9 cellular contexts compared by ENCODE assay signal in genomic region chr1:51875291-51875772, GRCh38. TPM values are rescaled to one million over a fixed set of nuclear protein-coding genes. Genes with fewer than 3 reads are reported as not detected.
DNase-seq lines count a peak whose midpoint lies in the region; ATAC-seq, FAIRE-seq and TF ChIP-seq lines count a peak whose summit lies in the region.
"Had no signal": no experiment of that assay in that cellular context is flagged by ENCODE, and none has a peak within 500 bp of the region (broad histone marks: within the 10 kb centered on the region; RNA-seq: fewer than 3 reads in every experiment).

No MANE protein-coding gene starts in this region.

- H3K9me3 ChIP-seq in GM12878 (replicated peaks; ENCODE audit: control insufficient read depth, insufficient read depth, low read length) (no peaks in the 10 kb centered on the region; the same call in 2 of the 3 replicates), neural progenitor cell (ENCODE audit: low read depth) (no peaks in the 10 kb centered on the region)

- H3K27ac ChIP-seq in GM12878 (ENCODE audit: control insufficient read depth, insufficient read depth) = peak overlapping the region; percentile 33; the same call in 1 of the 2 replicates
- H3K27ac ChIP-seq in neural progenitor cell = no peak overlapping the region

- peaks cover 11% of the 10 kb centered on the region for H3F3A ChIP-seq in neural progenitor cell (ENCODE audit: low read depth)

- in situ Hi-C loops in GM12878 (cut with MboI) = no loop called here

- H3K79me2 ChIP-seq in GM12878 (ENCODE audit: control insufficient read depth, insufficient read depth, low read length) (peaks cover 70% of the 10 kb centered on the region), neural progenitor cell (ENCODE audit: low read depth) (peaks cover 82% of the 10 kb centered on the region)

- CTCF ChIA-PET in GM12878 (lab: Yijun Ruan, JAX) = no interaction called here

- TF ChIP-seq CTCF in LNCaP clone FGC (IDR thresholded peaks at IDR 0.05; ENCODE audit: control insufficient read depth, extremely low read depth, insufficient read depth) (no peak), GM12878 (IDR thresholded peaks at IDR 0.05 in 2 of 3, conservative IDR thresholded peaks at IDR 0.05 in 1 of 3; ENCODE audit: control insufficient read depth in 2 of 3, extremely low read depth in 1 of 3, insufficient read depth in 1 of 3, low read depth in 3 of 3, low read length in 3 of 3) (no peak), neural progenitor cell (IDR thresholded peaks at IDR 0.05) (no peak)

- RAD21 ChIA-PET in GM12878 (lab: Charles Lee; ENCODE audit: unreplicated experiment) = interaction anchor here (1.6 to 1.8 kb wide), 2 partner anchors 12 to 67 kb away, joined by 4 to 6 read pairs; no protein-coding TSS in a partner anchor

- no peak for FAIRE-seq in GM12878 (lab: Jason Lieb, UNC)

- H3K9me3 Mint-ChIP-seq in activated CD4-positive, alpha-beta T cell treated with anti-CD3 and anti-CD28 coated beads, Interleukin-2, amount 10 ng/mL, durations not matched to agents 24 days and 14 days = no peaks in the 10 kb centered on the region
- no peaks in the 10 kb centered on the region for H3K9me3 Mint-ChIP-seq in neural progenitor cell

- peak overlapping the region; percentile 69 for H3K4me2 ChIP-seq in GM12878 (ENCODE audit: control insufficient read depth, insufficient read depth)
- peak overlapping the region; percentile 82 for H3K4me2 ChIP-seq in neural progenitor cell

- no peak for TF ChIP-seq RAD21 in GM12878 (IDR thresholded peaks at IDR 0.05; ENCODE audit: insufficient read depth, low read depth, low read length)

- peaks cover 43% of the 10 kb centered on the region for H3K4me1 Mint-ChIP-seq in activated CD4-positive, alpha-beta T cell treated with anti-CD3 and anti-CD28 coated beads, Interleukin-2, amount 10 ng/mL, durations not matched to agents 24 days and 14 days
- H3K4me1 Mint-ChIP-seq in neural progenitor cell = peaks cover 23% of the 10 kb centered on the region

- TF ChIP-seq POLR2A in GM12878 (IDR thresholded peaks at IDR 0.05; ENCODE audit: low read depth, low read length) = no peak

- no peak for ATAC-seq in GM12878

- no peaks in the 10 kb centered on the region for H3K27me3 Mint-ChIP-seq in activated CD4-positive, alpha-beta T cell treated with anti-CD3 and anti-CD28 coated beads, Interleukin-2, amount 10 ng/mL, durations not matched to agents 24 days and 14 days
- no peaks in the 10 kb centered on the region for H3K27me3 Mint-ChIP-seq in neural progenitor cell (ENCODE audit: insufficient read depth, low read depth)

- WGBS in GM12878 (ENCODE audit: insufficient coverage, insufficient replicate concordance, low lambda C conversion rate, missing lambda C conversion rate) = 61% methylated on average over 6 of the region's 6 CpGs

- H3K36me3 Mint-ChIP-seq in activated CD4-positive, alpha-beta T cell treated with anti-CD3 and anti-CD28 coated beads, Interleukin-2, amount 10 ng/mL, durations not matched to agents 24 days and 14 days (ENCODE audit: low read depth) = peaks cover 37% of the 10 kb centered on the region
- H3K36me3 Mint-ChIP-seq in neural progenitor cell = peaks cover 11% of the 10 kb centered on the region

- intact Hi-C loops in activated CD4-positive, alpha-beta T cell treated with anti-CD3 and anti-CD28 coated beads, Interleukin-2, amount 10 ng/mL, durations not matched to agents 24 days and 14 days (cut with micrococcal nuclease) = loop anchor here (5.0 kb wide), 6 partner anchors 33 to 908 kb away; partner anchors contain the start of genes EPS15 and OSBPL9
- intact Hi-C loops in GM12878 (cut with micrococcal nuclease; ENCODE audit: unreplicated experiment) = no loop called here

- peak overlapping the region; percentile 17; the same call in 1 of the 2 replicates for H3K9ac ChIP-seq in GM12878 (ENCODE audit: control insufficient read depth, insufficient read depth, low read length)
- no peak overlapping the region for H3K9ac ChIP-seq in neural progenitor cell

- no peak for DNase-seq in activated CD4-positive, alpha-beta T cell treated with anti-CD3 and anti-CD28 coated beads, Interleukin-2, amount 10 ng/mL, durations not matched to agents 24 days and 14 days
- no peak for DNase-seq in activated CD4-positive, alpha-beta T cell treated with anti-CD3 and anti-CD28 coated beads, Interleukin-2, amount 50 U/mL, for 1 hour
- DNase-seq in LNCaP clone FGC (ENCODE audit: low read depth) (no peak), GM12878 (ENCODE audit: low read depth, low spot score) (no peak), neural progenitor cell (ENCODE audit: low spot score) (no peak), cerebellar cortex (ENCODE audit: low spot score) (no peak), SIG-M5 treated with dmso at 0.1 percent for 504 hours (lab: John Stamatoyannopoulos, UW; ENCODE audit: unreplicated experiment) (no peak), hippocampal formation (lab: John Stamatoyannopoulos, UW) (no peak)
- DNase-seq: NCI-H1694 treated with DMSO at 0.1 percent for 48 hours had no signal

- H2AFZ ChIP-seq in GM12878 (ENCODE audit: control insufficient read depth, low read depth, low read length) (no peak overlapping the region), neural progenitor cell (replicated peaks) (no peak overlapping the region)

- peak overlapping the region; percentile 64 for H3K27ac Mint-ChIP-seq in activated CD4-positive, alpha-beta T cell treated with anti-CD3 and anti-CD28 coated beads, Interleukin-2, amount 10 ng/mL, durations not matched to agents 24 days and 14 days
- H3K27ac Mint-ChIP-seq in neural progenitor cell = no peak overlapping the region

- H3K4me1 ChIP-seq in GM12878 (ENCODE audit: control insufficient read depth, insufficient read depth, low read length) = peaks cover 13% of the 10 kb centered on the region
- H3K4me1 ChIP-seq in neural progenitor cell = peaks cover 16% of the 10 kb centered on the region

- POLR2A ChIA-PET in GM12878 (lab: Charles Lee) = interaction anchor here (4.7 kb wide), 1 partner anchor 12 kb away, joined by 31 read pairs; no protein-coding TSS in a partner anchor

- peaks cover 0 to 11% of the 10 kb centered on the region in 2 experiments; a peak in 2 of 4 replicates for H3K36me3 ChIP-seq in GM12878 (ENCODE audit: control insufficient read depth in 2 of 2, insufficient read depth in 2 of 2, low read length in 1 of 2)
- no peaks in the 10 kb centered on the region for H3K36me3 ChIP-seq in neural progenitor cell

- H4K20me1 ChIP-seq in GM12878 (ENCODE audit: control insufficient read depth, insufficient read depth) (no peaks in the 10 kb centered on the region), neural progenitor cell (ENCODE audit: low read depth) (peaks cover 15% of the 10 kb centered on the region)

- H3K4me3 ChIP-seq in LNCaP clone FGC (ENCODE audit: low read depth, low read length) (peak overlapping the region; percentile 22), GM12878 (peak overlapping the region; percentile 41), neural progenitor cell (no peak overlapping the region)

- peak overlapping the region; percentile 80 for H3K4me3 Mint-ChIP-seq in activated CD4-positive, alpha-beta T cell treated with anti-CD3 and anti-CD28 coated beads, Interleukin-2, amount 10 ng/mL, durations not matched to agents 24 days and 14 days
- peak overlapping the region; percentile 33 for H3K4me3 Mint-ChIP-seq in neural progenitor cell

- no TSS peak for BruUV-seq in GM12878 (replicated peaks; lab: Mats Ljungman, UMichigan)

- SMC1A ChIA-PET in GM12878 (lab: Charles Lee; ENCODE audit: uncharacterized antibody, unreplicated experiment) = interaction anchor here (1.0 to 3.4 kb wide), 6 partner anchors 8 to 65 kb away, joined by 3 to 18 read pairs (median 4); no protein-coding TSS in a partner anchor

- no peak for TF ChIP-seq EP300 in GM12878 (IDR thresholded peaks at IDR 0.05; ENCODE audit: borderline replicate concordance in 1 of 2, control insufficient read depth in 1 of 2, low read depth in 2 of 2, low read length in 2 of 2)

- H3K27me3 ChIP-seq in GM12878 (replicated peaks in 1 of 2; ENCODE audit: control insufficient read depth in 2 of 2, insufficient read depth in 2 of 2, low read length in 1 of 2) (no peaks in the 10 kb centered on the region), neural progenitor cell (no peaks in the 10 kb centered on the region)

TF ChIP-seq in GM12878, 131 proteins besides CTCF, POLR2A, EP300 and RAD21:
- TF ChIP-seq ZSCAN29 (IDR thresholded peaks at IDR 0.05) = no peak
- 0 out of 2 replicates have a peak, but pooled peaks have one; percentile 23 for TF ChIP-seq HDGF (IDR thresholded peaks at IDR 0.05)

RNA-seq across cellular contexts. Expression of gene NRDC, which starts 3.2 kb away (rescaled TPM):
- total RNA-seq in activated CD4-positive, alpha-beta T cell treated with anti-CD3 and anti-CD28 coated beads, Interleukin-2, amount 10 ng/mL, durations not matched to agents 24 days and 14 days = 170 and 175 TPM in 2 replicates
- 98.0 and 101 TPM in 2 replicates for total RNA-seq in GM12878 (2013; cell fraction: nucleolus; rRNA removed)
- total RNA-seq in GM12878 (2014; rRNA removed) (50.9 and 55.6 TPM in 2 replicates), GM12878 (2014; rRNA removed; fragmentation: Illumina TruSeq; extraction: Trizol) (65.5 and 67.8 TPM in 2 replicates), GM12878 (2021) (101 and 106 TPM in 2 replicates), neural progenitor cell (ENCODE audit: low replicate concordance) (98.4 and 141 TPM in 2 replicates)
- polyA plus RNA-seq in GM12878 (2011; ENCODE audit: low read depth) = 52.9 TPM
- polyA plus RNA-seq in GM12878 (2011; rRNA removed) (134 and 171 TPM in 2 replicates), GM12878 (2014; fragmentation: Illumina TruSeq; extraction: Trizol) (116 and 148 TPM in 2 replicates), GM12878 (2014; fragmentation: Nextera tagmentation; extraction: Ambion mirVana) (10 to 100 TPM; 50.1 to 59.3 TPM), GM12878 (2014; rRNA removed) (75.6 and 80.3 TPM in 2 replicates), GM12878 (2016; fragmentation: Nextera tagmentation; extraction: Ambion mirVana) (100 to 1,000 TPM; 121 to 123 TPM)
- 58.0 and 63.1 TPM in 2 replicates for polyA plus RNA-seq in GM12878 (2011; cell fraction: cytosol; rRNA removed)
- polyA plus RNA-seq in GM12878 (2011; cell fraction: nucleus; rRNA removed) = 155 and 174 TPM in 2 replicates
- polyA plus RNA-seq in GM12878 (2012) = 88.2 and 112 TPM in 2 replicates
- polyA minus RNA-seq in GM12878 (2011; rRNA and poly(A)+ RNA removed) = 96.6 and 133 TPM in 2 replicates
- polyA minus RNA-seq in GM12878 (2011; cell fraction: cytosol; rRNA and poly(A)+ RNA removed) = 32.9 and 45.6 TPM in 2 replicates
- 46.8 and 81.8 TPM in 2 replicates for polyA minus RNA-seq in GM12878 (2011; cell fraction: nucleus; rRNA and poly(A)+ RNA removed)
